Comparison of ENCODE assay signal across 11 cellular contexts in genomic region chr15:73571346-73571745, GRCh38.
DNase-seq lines count a peak whose midpoint lies in the region; ATAC-seq and TF ChIP-seq lines count a peak whose summit lies in the region.
"Had no signal": no experiment of that assay in that cellular context is flagged by ENCODE, and none has a peak within 500 bp of the region (broad histone marks: within the 10 kb centered on the region; RNA-seq: fewer than 3 reads in every experiment).

No MANE protein-coding gene starts in this region.

- intact Hi-C loops in activated CD4-positive, alpha-beta T cell treated with anti-CD3 and anti-CD28 coated beads for 36 hours (cut with DNase I, micrococcal nuclease) = no loop called here
- intact Hi-C loops in sciatic nerve (cut with DNase I) = no loop called here
- intact Hi-C loops in vagina (cut with DNase I) = loop anchor here (10.0 kb wide), 1 partner anchor 133 kb away; no protein-coding TSS in a partner anchor

- H3K4me3 ChIP-seq in choroid plexus epithelial cell (ENCODE audit: low read depth, low read length) (no peak overlapping the region), vagina (no peak overlapping the region)
- H3K4me3 ChIP-seq: SJSA1 had no signal

- no peak for TF ChIP-seq CTCF in choroid plexus epithelial cell (conservative IDR thresholded peaks at IDR 0.05; ENCODE audit: low read depth, low read length)
- TF ChIP-seq CTCF in vagina (IDR thresholded peaks at IDR 0.05) = no peak

- no peak overlapping the region for H3K27ac ChIP-seq in vagina
- H3K27ac ChIP-seq: SJSA1 had no signal

- peak; percentile 58 for ATAC-seq in activated CD4-positive, alpha-beta T cell treated with anti-CD3 and anti-CD28 coated beads for 36 hours
- ATAC-seq in sciatic nerve (peak; percentile 75), HG03571 (IDR thresholded peaks at IDR 0.05; ENCODE audit: unreplicated experiment) (no peak)

- H3K36me3 ChIP-seq in vagina = peaks cover 0 to 64% of the 10 kb centered on the region in 2 donors

- peaks cover 33% of the 10 kb centered on the region for H3K36me3 Mint-ChIP-seq in activated CD4-positive, alpha-beta T cell treated with anti-CD3 and anti-CD28 coated beads for 36 hours (ENCODE audit: low read depth)

- no peak for DNase-seq in activated CD4-positive, alpha-beta T cell treated with anti-CD3 and anti-CD28 coated beads for 36 hours
- DNase-seq in activated CD4-positive, alpha-beta T cell treated with anti-CD3 and anti-CD28 coated beads, Interleukin-2, amount 50 U/mL, for 48 hours = no peak
- DNase-seq in NCI-H345 treated with DMSO at 0.1 percent for 48 hours (lab: John Stamatoyannopoulos, UW; ENCODE audit: unreplicated experiment) (peak; percentile 77), choroid plexus epithelial cell (ENCODE audit: low read depth) (peak; percentile 75), sciatic nerve (ENCODE audit: low spot score) (no peak), NCI-H2196 treated with DMSO at 0.1 percent for 48 hours (lab: John Stamatoyannopoulos, UW; ENCODE audit: unreplicated experiment) (no peak), vagina (ENCODE audit: extremely low spot score in 2 of 2) (no peak)
- DNase-seq: activated B cell treated with CpG ODN at 0.5 μM for 24 hours; activated effector memory CD4-positive, alpha-beta T cell treated with Interleukin-2 at 50 U/mL for 16 hours had no signal

- POLR2A ChIA-PET in activated CD4-positive, alpha-beta T cell treated with anti-CD3 and anti-CD28 coated beads for 36 hours (lab: Charles Lee) = interaction anchor here (1.0 kb wide), 1 partner anchor 61 kb away, joined by 3 read pairs; no protein-coding TSS in a partner anchor

- TF ChIP-seq POLR2A in vagina (IDR thresholded peaks at IDR 0.05) = no peak

- no peaks in the 10 kb centered on the region for H3K27me3 ChIP-seq in vagina
- H3K27me3 ChIP-seq: SJSA1 had no signal

- H3K4me3 Mint-ChIP-seq in activated CD4-positive, alpha-beta T cell treated with anti-CD3 and anti-CD28 coated beads for 36 hours = no peak overlapping the region
- H3K4me3 Mint-ChIP-seq: activated B cell treated with CpG ODN at 0.5 μM for 24 hours had no signal

- H3K9me3 Mint-ChIP-seq in activated CD4-positive, alpha-beta T cell treated with anti-CD3 and anti-CD28 coated beads for 36 hours (ENCODE audit: low read depth) = no peaks in the 10 kb centered on the region
- H3K9me3 Mint-ChIP-seq: activated B cell treated with CpG ODN at 0.5 μM for 24 hours had no signal

- no peaks in the 10 kb centered on the region for H3K9me3 ChIP-seq in vagina
- H3K9me3 ChIP-seq: SJSA1 had no signal

- peak overlapping the region; percentile 51 for H3K27ac Mint-ChIP-seq in activated CD4-positive, alpha-beta T cell treated with anti-CD3 and anti-CD28 coated beads for 36 hours
- H3K27ac Mint-ChIP-seq: activated B cell treated with CpG ODN at 0.5 μM for 24 hours had no signal

- peaks cover 18% of the 10 kb centered on the region for H3K4me1 Mint-ChIP-seq in activated CD4-positive, alpha-beta T cell treated with anti-CD3 and anti-CD28 coated beads for 36 hours
- H3K4me1 Mint-ChIP-seq: activated B cell treated with CpG ODN at 0.5 μM for 24 hours had no signal

- H3K27me3 Mint-ChIP-seq in activated CD4-positive, alpha-beta T cell treated with anti-CD3 and anti-CD28 coated beads for 36 hours = no peaks in the 10 kb centered on the region
- H3K27me3 Mint-ChIP-seq: activated B cell treated with CpG ODN at 0.5 μM for 24 hours had no signal

- H3K4me1 ChIP-seq in vagina = peaks cover 29% of the 10 kb centered on the region
- H3K4me1 ChIP-seq: SJSA1 had no signal

- CTCF ChIA-PET in activated CD4-positive, alpha-beta T cell treated with anti-CD3 and anti-CD28 coated beads for 36 hours (lab: Charles Lee) = interaction anchor here (1.0 to 1.5 kb wide), 3 partner anchors 11 to 330 kb away, joined by 3 read pairs; no protein-coding TSS in a partner anchor

Comparison
In these comparisons a context has a peak if more than half of its experiments do, and no peak if none do; other contexts are left out.
1. DNase-seq: peak in NCI-H345 treated with DMSO at 0.1 percent for 48 hours (single experiment) and choroid plexus epithelial cell (single experiment); none in activated CD4-positive, alpha-beta T cell treated with anti-CD3 and anti-CD28 coated beads for 36 hours (single experiment), activated CD4-positive, alpha-beta T cell treated with anti-CD3 and anti-CD28 coated beads, Interleukin-2, amount 50 U/mL, for 48 hours (0 of 2), sciatic nerve (single experiment), NCI-H2196 treated with DMSO at 0.1 percent for 48 hours (single experiment) and vagina (0 of 2).